Comparison of ENCODE assay signal across 10 cellular contexts in genomic region chr9:27784999-27785713, GRCh38.
DNase-seq lines count a peak whose midpoint lies in the region; ATAC-seq and TF ChIP-seq lines count a peak whose summit lies in the region.
"Had no signal": no experiment of that assay in that cellular context is flagged by ENCODE, and none has a peak within 500 bp of the region (broad histone marks: within the 10 kb centered on the region; RNA-seq: fewer than 3 reads in every experiment).

No MANE protein-coding gene starts in this region.

- H4K20me1 ChIP-seq in mammary epithelial cell (ENCODE audit: insufficient read depth, low read length), result no peaks in the 10 kb centered on the region

- peak overlapping the region; percentile 52 for H3K4me2 ChIP-seq in mammary epithelial cell (ENCODE audit: insufficient read depth, low read depth, low read length)

- CTCF ChIA-PET in mammary epithelial cell (lab: Charles Lee; ENCODE audit: low non-redundant PET), result no interaction called here

- TSS peak; percentile 52 for BruUV-seq in mammary epithelial cell (replicated peaks; lab: Mats Ljungman, UMichigan)

- H3K4me1 ChIP-seq in mammary epithelial cell (ENCODE audit: insufficient read depth, low read length), result peaks cover 16% of the 10 kb centered on the region

- no peaks in the 10 kb centered on the region for H3K9me3 ChIP-seq in mammary epithelial cell (replicated peaks; ENCODE audit: insufficient read depth, low read length)

- H3K27me3 ChIP-seq in mammary epithelial cell (ENCODE audit: insufficient read depth, low read length), result no peaks in the 10 kb centered on the region

- ATAC-seq in GM18502 (IDR thresholded peaks at IDR 0.05; ENCODE audit: poor library complexity, unreplicated experiment) (peak; percentile 68), GM21390 (IDR thresholded peaks at IDR 0.05; ENCODE audit: unreplicated experiment) (peak; percentile 44), HG03378 (IDR thresholded peaks at IDR 0.05; ENCODE audit: unreplicated experiment) (peak; percentile 57), HG03521 (IDR thresholded peaks at IDR 0.05; ENCODE audit: unreplicated experiment) (no peak)

- DNase-seq in mammary epithelial cell (peak; percentile 94), NCI-H1436 treated with DMSO at 0.1 percent for 48 hours (lab: John Stamatoyannopoulos, UW) (no peak), NCI-H82 treated with DMSO at 0.1 percent for 48 hours (lab: John Stamatoyannopoulos, UW; ENCODE audit: unreplicated experiment) (no peak)
- no peak for DNase-seq in activated CD4-positive, CD25-positive, alpha-beta regulatory T cell treated with anti-CD3 and anti-CD28 coated beads, Interleukin-2, amount 50 U/mL, for 72 hours
- DNase-seq: NCI-H2171, SW 1271 had no signal

- dilution Hi-C loops in mammary epithelial cell (cut with HindIII; ENCODE audit: low sequenced_read_pairs), result no loop called here

- in situ Hi-C loops in mammary epithelial cell (cut with MboI; ENCODE audit: low sequenced_read_pairs in 2 of 2), result no loop called here

- H3K4me3 ChIP-seq in mammary epithelial cell (replicated peaks in 1 of 3; ENCODE audit: insufficient read depth in 1 of 3, low read depth in 2 of 3, low read length in 3 of 3), result peak overlapping the region in 1 of 3 experiments; percentile 22

- H2AFZ ChIP-seq in mammary epithelial cell (ENCODE audit: low read depth, low read length), result peak overlapping the region; percentile 61

- no peaks in the 10 kb centered on the region for H3K79me2 ChIP-seq in mammary epithelial cell (ENCODE audit: insufficient read depth, low read length)

- H3K27ac ChIP-seq in mammary epithelial cell (ENCODE audit: insufficient read depth, low read depth, low read length), result peak overlapping the region; percentile 95

- 47% methylated on average over 6 of the region's 6 CpGs for WGBS in mammary epithelial cell (ENCODE audit: low coverage, missing lambda C conversion rate)

- H3K36me3 ChIP-seq in mammary epithelial cell (ENCODE audit: insufficient read depth, low read length), result no peaks in the 10 kb centered on the region

- intact Hi-C loops in mammary epithelial cell (cut with micrococcal nuclease), result loop anchor here (5.0 kb wide), 1 partner anchor 213 kb away; the partner anchor contains the start of gene C9orf72

- H3K9ac ChIP-seq in mammary epithelial cell (ENCODE audit: insufficient read depth, low read length), result peak overlapping the region; percentile 42

- TF ChIP-seq CTCF in mammary epithelial cell (conservative IDR thresholded peaks at IDR 0.05 in 1 of 2, IDR thresholded peaks at IDR 0.05 in 1 of 2; ENCODE audit: extremely low read depth in 1 of 2, insufficient read depth in 1 of 2, low read depth in 1 of 2, low read length in 2 of 2), result no peak
